ENCODE assay signal across 9 cellular contexts in the genomic region with DNA sequence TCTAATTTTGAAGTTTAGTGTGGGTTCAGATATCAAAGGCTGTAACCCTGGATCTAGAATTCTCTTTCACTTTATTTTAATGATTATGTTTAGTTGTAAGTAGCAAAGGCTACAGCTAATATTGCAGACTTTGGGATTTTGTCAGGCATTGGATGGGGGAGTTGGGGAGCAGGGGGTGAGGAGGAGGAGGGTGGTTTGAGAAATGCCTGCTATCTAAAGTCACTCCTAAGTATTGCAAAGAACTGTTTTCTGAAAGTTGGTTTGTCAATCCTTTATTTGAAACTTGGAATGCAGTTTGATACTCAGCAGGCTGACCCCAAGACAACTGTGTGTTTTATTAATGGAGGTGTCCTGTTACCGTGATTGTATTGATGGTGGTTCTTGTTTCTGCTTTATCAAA. TPM values are rescaled to one million over a fixed set of nuclear protein-coding genes. Genes with fewer than 3 reads are reported as not detected.
A peak's percentile ranks its signal among the peaks of the same experiment; 100 is the strongest.
DNase-seq lines count a peak whose midpoint lies in the region; ATAC-seq, FAIRE-seq and TF ChIP-seq lines count a peak whose summit lies in the region.
"Had no signal": no experiment of that assay in that cellular context is flagged by ENCODE, and none has a peak within 500 bp of the region (broad histone marks: within the 10 kb centered on the region; RNA-seq: fewer than 3 reads in every experiment).

No MANE protein-coding gene starts in this region.

- peaks cover 0 to 28% (median 1%) of the 10 kb centered on the region in 4 donors for H3K4me1 ChIP-seq in Peyer's patch
- H3K4me1 ChIP-seq in esophagus squamous epithelium = peaks cover 12 to 33% (median 18%) of the 10 kb centered on the region in 3 donors
- H3K4me1 ChIP-seq in psoas muscle = peaks cover 19% of the 10 kb centered on the region

- no peak for ATAC-seq in psoas muscle

- TF ChIP-seq POLR2A in Peyer's patch (IDR thresholded peaks at IDR 0.05) (no peak), esophagus squamous epithelium (IDR thresholded peaks at IDR 0.05) (no peak), GM12892 (IDR thresholded peaks at IDR 0.05; ENCODE audit: low read depth, low read length) (no peak)

- intact Hi-C loops in esophagus squamous epithelium (cut with DNase I) (loop anchor here (10.0 kb wide), 1 partner anchor 317 kb away; a partner anchor contains a TSS), psoas muscle (cut with DNase I) (loop anchor here (5.0 to 10.0 kb wide), 3 partner anchors 144 to 317 kb away; a partner anchor contains a TSS)

- H3K27me3 ChIP-seq in Peyer's patch (no peaks in the 10 kb centered on the region), esophagus squamous epithelium (peaks cover 0 to 3% (median 0%) of the 10 kb centered on the region in 4 donors), psoas muscle (ENCODE audit: insufficient read depth in 3 of 3, low read length in 2 of 3) (no peaks in the 10 kb centered on the region)

- no peak for TF ChIP-seq CTCF in GM12865 (IDR thresholded peaks at IDR 0.05; ENCODE audit: insufficient read depth, low read depth, low read length, missing control alignments)
- TF ChIP-seq CTCF in Peyer's patch (IDR thresholded peaks at IDR 0.05) = no peak
- no peak for TF ChIP-seq CTCF in esophagus squamous epithelium (IDR thresholded peaks at IDR 0.05)
- no peak for TF ChIP-seq CTCF in psoas muscle (IDR thresholded peaks at IDR 0.05)

- no peaks in the 10 kb centered on the region for H3K9me3 ChIP-seq in Peyer's patch
- no peaks in the 10 kb centered on the region for H3K9me3 ChIP-seq in esophagus squamous epithelium
- H3K9me3 ChIP-seq in psoas muscle = no peaks in the 10 kb centered on the region

- H3K36me3 ChIP-seq in Peyer's patch (peaks cover 0 to 8% (median 0%) of the 10 kb centered on the region in 3 donors), esophagus squamous epithelium (peaks cover 0 to 11% (median 4%) of the 10 kb centered on the region in 3 donors), psoas muscle (ENCODE audit: insufficient read depth in 1 of 2, low read depth in 1 of 2) (peaks cover 0 to 14% of the 10 kb centered on the region in 2 donors)

- H3K27ac ChIP-seq in Peyer's patch (no peak overlapping the region), esophagus squamous epithelium (peak overlapping the region in 1 of 4 donors; percentile 88), psoas muscle (peak overlapping the region; percentile 93)

- DNase-seq in GM12865 (ENCODE audit: low read depth) (no peak), Peyer's patch (no peak), esophagus squamous epithelium (lab: John Stamatoyannopoulos, UW) (no peak), psoas muscle (no peak), NCI-H1436 treated with DMSO at 0.1 percent for 48 hours (lab: John Stamatoyannopoulos, UW) (no peak), GM03348 (ENCODE audit: low spot score) (no peak), GM12892 (ENCODE audit: insufficient read length) (no peak), NCI-H146 treated with DMSO at 0.1 percent for 48 hours (lab: John Stamatoyannopoulos, UW; ENCODE audit: unreplicated experiment) (no peak)
- DNase-seq: effector CD4-positive, alpha-beta T cell had no signal

- WGBS in esophagus squamous epithelium, 2 donors = 46 to 50% methylated on average over 1 of the region's 1 CpG
- 42 to 48% (median 42%) methylated on average over 1 of the region's 1 CpG for WGBS in psoas muscle, 3 donors

- peak overlapping the region; percentile 98 for H3K4me3 ChIP-seq in GM12865 (ENCODE audit: low read depth, low read length)
- H3K4me3 ChIP-seq in Peyer's patch = peak overlapping the region in 3 of 4 donors; percentile 85 to 91 (median 86)
- peak overlapping the region in 3 of 4 donors; percentile 62 to 91 (median 79) for H3K4me3 ChIP-seq in esophagus squamous epithelium
- H3K4me3 ChIP-seq in psoas muscle = peak overlapping the region; percentile 94

- no peak for FAIRE-seq in GM12892 (lab: Jason Lieb, UNC)

RNA-seq across cellular contexts. Expression of a gene that starts 1.2 kb away (rescaled TPM):
- total RNA-seq in Peyer's patch = 10 to 100 TPM; 25.7 to 43.0 (median 29.6) TPM
- total RNA-seq in esophagus squamous epithelium = 10 to 100 TPM; 19.9 to 35.8 (median 23.4) TPM
- total RNA-seq in psoas muscle = 10 to 100 TPM; 37.2 to 72.0 (median 62.2) TPM
- 10 to 100 TPM; 34.8 to 75.1 (median 65.0) TPM for polyA plus RNA-seq in psoas muscle
- 74.1 TPM for polyA plus RNA-seq in GM12892 (2012; ENCODE audit: missing spikeins)
